Comparison of ENCODE assay signal across 21 cellular contexts in the genomic region with DNA sequence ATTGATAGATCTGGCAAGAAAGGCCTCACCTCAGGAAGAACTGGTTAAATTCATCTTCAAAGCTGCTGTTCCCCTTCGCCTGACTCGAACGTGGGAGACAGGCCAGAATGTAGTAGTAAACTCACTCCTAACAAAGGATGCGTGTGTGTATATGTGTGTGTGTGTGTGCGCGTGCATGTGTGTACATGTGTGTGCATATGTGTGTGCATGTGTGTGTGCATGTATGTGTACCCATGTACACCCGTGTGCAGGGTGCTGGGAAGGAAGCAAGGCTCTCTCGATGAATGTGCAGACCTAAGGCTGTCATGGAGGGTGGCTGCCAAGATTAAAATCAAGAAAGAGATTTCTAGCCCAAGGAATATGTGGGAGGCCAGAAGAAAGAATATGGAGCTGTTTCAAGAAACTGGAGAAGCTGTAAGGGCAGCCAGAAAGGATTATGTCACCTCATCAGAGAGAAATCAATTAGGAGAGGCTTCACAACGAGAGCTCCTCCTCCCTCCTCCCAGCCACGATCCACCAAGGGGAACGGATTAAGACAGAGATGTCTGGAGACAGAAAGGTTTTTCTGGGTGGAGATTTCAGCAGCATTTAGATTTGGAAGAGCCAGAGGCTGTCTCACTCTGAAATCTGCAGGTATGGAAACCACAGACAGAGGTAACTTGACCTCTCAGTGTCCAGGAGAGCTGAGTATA. TPM values are rescaled to one million over a fixed set of nuclear protein-coding genes. Genes with fewer than 3 reads are reported as not detected.
DNase-seq lines count a peak whose midpoint lies in the region; ATAC-seq and TF ChIP-seq lines count a peak whose summit lies in the region.
"Had no signal": no experiment of that assay in that cellular context is flagged by ENCODE, and none has a peak within 500 bp of the region (broad histone marks: within the 10 kb centered on the region; RNA-seq: fewer than 3 reads in every experiment).

No MANE protein-coding gene starts in this region.

- H3K4me3 ChIP-seq in SK-N-MC = peak overlapping the region; percentile 60; the same call in 1 of the 2 replicates
- no peak overlapping the region for H3K4me3 ChIP-seq in BE2C (ENCODE audit: low read depth, low read length)
- H3K4me3 ChIP-seq: BLaER1, GM12878, GM23338 had no signal

- H3K36me3 ChIP-seq in SK-N-MC (ENCODE audit: insufficient read depth, low read length) = no peaks in the 10 kb centered on the region
- no peaks in the 10 kb centered on the region for H3K36me3 ChIP-seq in BE2C
- H3K36me3 ChIP-seq: BLaER1 had no signal

- no peak overlapping the region for H3K9ac ChIP-seq in SK-N-MC (ENCODE audit: insufficient read length)
- H3K9ac ChIP-seq: BLaER1 had no signal

- H3K4me1 ChIP-seq in BE2C = no peaks in the 10 kb centered on the region
- H3K4me1 ChIP-seq: BLaER1 had no signal

- H3K27me3 ChIP-seq in BE2C = no peaks in the 10 kb centered on the region
- H3K27me3 ChIP-seq: BLaER1 had no signal

- no peak overlapping the region for H3K27ac ChIP-seq in SK-N-MC
- H3K27ac ChIP-seq: BLaER1, RWPE1 had no signal

- no peaks in the 10 kb centered on the region for H3K36me3 Mint-ChIP-seq in glutamatergic neuron (ENCODE audit: unreplicated experiment)
- H3K36me3 Mint-ChIP-seq: CD8-positive, alpha-beta T cell had no signal

- H3K27me3 Mint-ChIP-seq in glutamatergic neuron (ENCODE audit: unreplicated experiment) = no peaks in the 10 kb centered on the region

- DNase-seq in NCI-H2227 (lab: John Stamatoyannopoulos, UW; ENCODE audit: unreplicated experiment) (peak; percentile 7), NCI-H2227 treated with DMSO at 0.1 percent for 48 hours (lab: John Stamatoyannopoulos, UW) (no peak), SK-N-MC (ENCODE audit: low read depth, low spot score) (no peak), glutamatergic neuron (no peak), superior temporal gyrus (ENCODE audit: extremely low spot score) (peak; percentile 22), BE2C (no peak)
- DNase-seq: 8988T; CD8-positive, alpha-beta T cell; DMS 273 treated with DMSO at 0.1 percent for 48 hours; GDM1; MV-4-11; NCI-H1417 treated with DMSO at 0.1 percent for 48 hours; NCI-H2029 treated with DMSO at 0.1 percent for 48 hours; NCI-H345; NCI-H526 had no signal

- no peak for ATAC-seq in HG03342 (IDR thresholded peaks at IDR 0.05; ENCODE audit: unreplicated experiment)
- no peak for ATAC-seq in SK-N-SH treated with all-trans-retinoic acid at 6 μM for 48 hours
- ATAC-seq: CD8-positive, alpha-beta T cell; GM12878; GM23338 had no signal

- TF ChIP-seq CTCF in glutamatergic neuron (IDR thresholded peaks at IDR 0.05; ENCODE audit: partially characterized antibody, unreplicated experiment) = no peak
- no peak for TF ChIP-seq CTCF in BE2C (IDR thresholded peaks at IDR 0.05; ENCODE audit: low read depth, low read length)

- H3K9me3 Mint-ChIP-seq in glutamatergic neuron (ENCODE audit: unreplicated experiment) = peaks cover 4% of the 10 kb centered on the region
- H3K9me3 Mint-ChIP-seq: CD8-positive, alpha-beta T cell; GM23338 had no signal

- H3K27ac Mint-ChIP-seq in glutamatergic neuron (ENCODE audit: unreplicated experiment) = peak overlapping the region; percentile 42
- H3K27ac Mint-ChIP-seq: CD8-positive, alpha-beta T cell; GM23338 had no signal

- no peak overlapping the region for H3K4me3 Mint-ChIP-seq in glutamatergic neuron (ENCODE audit: unreplicated experiment)
- H3K4me3 Mint-ChIP-seq: CD8-positive, alpha-beta T cell; GM23338 had no signal

- H3K9me3 ChIP-seq in SK-N-MC (ENCODE audit: low read depth, low read length) (no peaks in the 10 kb centered on the region), BE2C (no peaks in the 10 kb centered on the region)

- peaks cover 15% of the 10 kb centered on the region for H3K4me1 Mint-ChIP-seq in glutamatergic neuron (ENCODE audit: low read depth, unreplicated experiment)

TF ChIP-seq in SK-N-SH treated with all-trans-retinoic acid at 6 μM for 48 hours, 23 proteins besides CTCF, POLR2A, EP300 and RAD21:
- TF ChIP-seq BACH2 (CRISPR knock-in tag; IDR thresholded peaks at IDR 0.05; ENCODE audit: borderline replicate concordance) = no peak
- TF ChIP-seq ESRRG (CRISPR knock-in tag; IDR thresholded peaks at IDR 0.05) = no peak
- TF ChIP-seq, protein P1, sequence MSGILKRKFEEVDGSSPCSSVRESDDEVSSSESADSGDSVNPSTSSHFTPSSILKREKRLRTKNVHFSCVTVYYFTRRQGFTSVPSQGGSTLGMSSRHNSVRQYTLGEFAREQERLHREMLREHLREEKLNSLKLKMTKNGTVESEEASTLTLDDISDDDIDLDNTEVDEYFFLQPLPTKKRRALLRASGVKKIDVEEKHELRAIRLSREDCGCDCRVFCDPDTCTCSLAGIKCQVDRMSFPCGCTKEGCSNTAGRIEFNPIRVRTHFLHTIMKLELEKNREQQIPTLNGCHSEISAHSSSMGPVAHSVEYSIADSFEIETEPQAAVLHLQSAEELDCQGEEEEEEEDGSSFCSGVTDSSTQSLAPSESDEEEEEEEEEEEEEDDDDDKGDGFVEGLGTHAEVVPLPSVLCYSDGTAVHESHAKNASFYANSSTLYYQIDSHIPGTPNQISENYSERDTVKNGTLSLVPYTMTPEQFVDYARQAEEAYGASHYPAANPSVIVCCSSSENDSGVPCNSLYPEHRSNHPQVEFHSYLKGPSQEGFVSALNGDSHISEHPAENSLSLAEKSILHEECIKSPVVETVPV (CRISPR knock-in tag; IDR thresholded peaks at IDR 0.05) = no peak
- TF ChIP-seq ZNF70 (CRISPR knock-in tag; IDR thresholded peaks at IDR 0.05) = no peak
- TF ChIP-seq, protein P2, sequence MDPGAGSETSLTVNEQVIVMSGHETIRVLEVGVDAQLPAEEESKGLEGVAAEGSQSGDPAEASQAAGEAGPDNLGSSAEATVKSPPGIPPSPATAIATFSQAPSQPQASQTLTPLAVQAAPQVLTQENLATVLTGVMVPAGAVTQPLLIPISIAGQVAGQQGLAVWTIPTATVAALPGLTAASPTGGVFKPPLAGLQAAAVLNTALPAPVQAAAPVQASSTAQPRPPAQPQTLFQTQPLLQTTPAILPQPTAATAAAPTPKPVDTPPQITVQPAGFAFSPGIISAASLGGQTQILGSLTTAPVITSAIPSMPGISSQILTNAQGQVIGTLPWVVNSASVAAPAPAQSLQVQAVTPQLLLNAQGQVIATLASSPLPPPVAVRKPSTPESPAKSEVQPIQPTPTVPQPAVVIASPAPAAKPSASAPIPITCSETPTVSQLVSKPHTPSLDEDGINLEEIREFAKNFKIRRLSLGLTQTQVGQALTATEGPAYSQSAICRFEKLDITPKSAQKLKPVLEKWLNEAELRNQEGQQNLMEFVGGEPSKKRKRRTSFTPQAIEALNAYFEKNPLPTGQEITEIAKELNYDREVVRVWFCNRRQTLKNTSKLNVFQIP (CRISPR knock-in tag; IDR thresholded peaks at IDR 0.05; ENCODE audit: borderline replicate concordance, low read depth) = no peak
TF ChIP-seq in SK-N-SH treated with all-trans-retinoic acid at 6 μM for 48 hours: peak in this region for 0.

RNA-seq across cellular contexts. Expression of a gene that starts 34.0 kb away (rescaled TPM):
- not detected for total RNA-seq in glutamatergic neuron (ENCODE audit: unreplicated experiment)
- polyA plus RNA-seq in BE2C (2012; ENCODE audit: insufficient read depth, insufficient read length, low read depth) = not detected
- total RNA-seq: CD8-positive, alpha-beta T cell; GM12878; GM23338 had no signal
- polyA plus RNA-seq: GM12878, GM23338 had no signal

Comparison
In these comparisons a context has a peak if more than half of its experiments do, and no peak if none do; other contexts are left out.
1. DNase-seq: peak in NCI-H2227 (single experiment) and superior temporal gyrus (single experiment); none in NCI-H2227 treated with DMSO at 0.1 percent for 48 hours (single experiment), SK-N-MC (single experiment), glutamatergic neuron (single experiment) and BE2C (single experiment).